ENCODE assay signal across 15 cellular contexts in the genomic region with DNA sequence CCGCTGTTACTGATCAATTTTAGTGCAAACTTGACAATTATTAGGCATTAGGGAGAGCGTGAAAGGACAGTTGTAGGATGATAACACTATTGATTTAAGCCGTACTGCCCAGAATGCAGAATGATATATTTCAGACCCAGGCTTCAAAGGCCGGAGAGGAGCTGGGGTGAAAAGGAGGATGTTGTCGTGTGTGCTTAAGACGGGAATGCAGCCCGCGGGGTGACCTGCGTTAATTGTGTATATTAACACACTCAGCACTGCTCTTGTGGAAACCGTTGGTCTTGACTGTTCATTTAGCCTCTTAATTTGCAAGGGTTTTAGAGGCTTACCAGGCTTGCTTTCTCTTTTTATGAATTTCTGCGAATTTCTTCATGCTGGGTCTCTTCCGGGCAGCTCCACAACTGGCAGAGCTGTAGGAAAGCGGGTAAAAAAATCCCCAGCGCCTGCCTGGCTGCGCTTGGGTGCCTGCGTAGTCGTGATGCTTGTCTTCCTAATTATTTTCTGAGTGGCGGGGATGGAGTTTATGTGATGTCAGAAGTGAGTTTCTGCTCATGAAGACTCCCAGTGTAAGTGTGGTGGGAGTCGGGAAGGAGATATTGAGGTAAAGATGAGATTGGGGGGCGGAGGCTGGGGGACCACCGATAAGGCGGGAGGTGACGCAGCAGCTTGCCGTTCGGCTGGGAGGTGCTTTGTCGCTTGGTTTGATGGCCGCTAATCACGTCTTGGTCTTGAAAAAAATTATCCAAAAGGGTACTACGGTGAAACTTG.
DNase-seq lines count a peak whose midpoint lies in the region; ATAC-seq, FAIRE-seq and TF ChIP-seq lines count a peak whose summit lies in the region.
"Had no signal": no experiment of that assay in that cellular context is flagged by ENCODE, and none has a peak within 500 bp of the region (broad histone marks: within the 10 kb centered on the region; RNA-seq: fewer than 3 reads in every experiment).

No MANE protein-coding gene starts in this region.

- TF ChIP-seq POLR2A in A549 (IDR thresholded peaks at IDR 0.05; ENCODE audit: low read length) (no peak), esophagus squamous epithelium (IDR thresholded peaks at IDR 0.05) (no peak)

- H3F3A ChIP-seq in neural cell (ENCODE audit: insufficient read depth, low read length, poor library complexity, severe bottlenecking): peaks cover 3% of the 10 kb centered on the region

- H3K9me3 ChIP-seq in A549: no peaks in the 10 kb centered on the region
- no peaks in the 10 kb centered on the region for H3K9me3 ChIP-seq in KOPT-K1 (ENCODE audit: insufficient read depth, low read length, poor library complexity, severe bottlenecking)
- H3K9me3 ChIP-seq in neural cell (ENCODE audit: low read length): no peaks in the 10 kb centered on the region
- no peaks in the 10 kb centered on the region for H3K9me3 ChIP-seq in esophagus squamous epithelium
- H3K9me3 ChIP-seq: SJSA1 had no signal

- peak overlapping the region; percentile 73 for H3K4me2 ChIP-seq in A549
- peak overlapping the region; percentile 80 for H3K4me2 ChIP-seq in neural cell (ENCODE audit: low read length)

- TF ChIP-seq RAD21 in A549 (conservative IDR thresholded peaks at IDR 0.05 in 1 of 2, IDR thresholded peaks at IDR 0.05 in 1 of 2): no peak
- TF ChIP-seq RAD21 in neural cell (conservative IDR thresholded peaks at IDR 0.05): no peak

- intact Hi-C loops in esophagus squamous epithelium (cut with DNase I): no loop called here

- CTCF ChIA-PET in A549 (lab: Yijun Ruan, JAX): interaction anchor here (0.9 kb wide), 1 partner anchor 58 kb away, joined by 3 read pairs; no protein-coding TSS in a partner anchor

- H3K79me2 ChIP-seq in neural cell (replicated peaks; ENCODE audit: insufficient read depth, low read length): no peaks in the 10 kb centered on the region

- POLR2A ChIA-PET in A549 (lab: Yijun Ruan, JAX): no interaction called here

- no peak overlapping the region for H3K4me3 ChIP-seq in A549
- H3K4me3 ChIP-seq in choroid plexus epithelial cell (ENCODE audit: low read depth, low read length): peak overlapping the region; percentile 32
- peak overlapping the region; percentile 54 for H3K4me3 ChIP-seq in neural cell (ENCODE audit: low read length)
- no peak overlapping the region for H3K4me3 ChIP-seq in H7 (ENCODE audit: insufficient read depth, low read depth, low read length)
- peak overlapping the region in 2 of 4 donors; percentile 7 to 47 for H3K4me3 ChIP-seq in esophagus squamous epithelium
- H3K4me3 ChIP-seq: GM12878, SJSA1 had no signal

- DNase-seq in A549 (ENCODE audit: low read depth in 1 of 2, low spot score in 1 of 2): no peak
- peak; percentile 38 for DNase-seq in choroid plexus epithelial cell (ENCODE audit: low read depth)
- DNase-seq in H7: no peak
- no peak for DNase-seq in activated naive CD4-positive, alpha-beta T cell treated with anti-CD3 and anti-CD28 coated beads, Interleukin-2, amount 50 U/mL, for 16 hours
- DNase-seq in NOMO-1 (lab: John Stamatoyannopoulos, UW; ENCODE audit: unreplicated experiment in 2 of 2): no peak
- no peak for DNase-seq in esophagus squamous epithelium (lab: John Stamatoyannopoulos, UW)
- DNase-seq: activated T-cell treated with anti-CD3 and anti-CD28 coated beads, Interleukin-2, amount 50 U/mL, for 4 hours; AML-193; NCI-H2029; stimulated activated CD4-positive, alpha-beta T cell treated with anti-CD3 and anti-CD28 coated beads, Interleukin-15, amount 100 ng/mL, for 24 hours had no signal

- TF ChIP-seq CTCF in A549 (IDR thresholded peaks at IDR 0.05): no peak
- TF ChIP-seq CTCF in choroid plexus epithelial cell (conservative IDR thresholded peaks at IDR 0.05; ENCODE audit: low read depth, low read length): no peak
- TF ChIP-seq CTCF in neural cell (IDR thresholded peaks at IDR 0.05; ENCODE audit: poor library complexity, severe bottlenecking): no peak
- TF ChIP-seq CTCF in esophagus squamous epithelium (IDR thresholded peaks at IDR 0.05): no peak

- H3K9me2 ChIP-seq in neural cell (ENCODE audit: insufficient read depth, low read length): no peaks in the 10 kb centered on the region

- TF ChIP-seq EP300 in A549 (IDR thresholded peaks at IDR 0.05): no peak
- TF ChIP-seq EP300 in neural cell (conservative IDR thresholded peaks at IDR 0.05; ENCODE audit: poor library complexity, severe bottlenecking): no peak

- peaks cover 25% of the 10 kb centered on the region for H3K36me3 ChIP-seq in KOPT-K1 (ENCODE audit: insufficient read depth, low read length)
- H3K36me3 ChIP-seq in neural cell (ENCODE audit: insufficient read depth, low read length): no peaks in the 10 kb centered on the region
- no peaks in the 10 kb centered on the region for H3K36me3 ChIP-seq in H7 (replicated peaks; ENCODE audit: control insufficient read depth, insufficient read depth, low read length)
- no peaks in the 10 kb centered on the region for H3K36me3 ChIP-seq in esophagus squamous epithelium
- H3K36me3 ChIP-seq: SJSA1 had no signal

- peaks cover 65% of the 10 kb centered on the region for H3K4me1 ChIP-seq in A549
- H3K4me1 ChIP-seq in esophagus squamous epithelium: peaks cover 14 to 43% (median 24%) of the 10 kb centered on the region in 3 donors

- no peaks in the 10 kb centered on the region for H4K20me1 ChIP-seq in neural cell (ENCODE audit: insufficient read depth)

- WGBS in A549 (ENCODE audit: missing lambda C conversion rate): 80% methylated on average over 28 of the region's 29 CpGs
- 74 to 80% methylated on average over 28 to 29 of the region's 29 CpGs for WGBS in esophagus squamous epithelium, 2 donors

- peak overlapping the region; percentile 68 to 86 for H3K27ac ChIP-seq in A549
- H3K27ac ChIP-seq in KOPT-K1 (ENCODE audit: low read depth, low read length, poor library complexity, severe bottlenecking): peak overlapping the region; percentile 98
- H3K27ac ChIP-seq in neural cell (ENCODE audit: low read length): peak overlapping the region; percentile 60
- H3K27ac ChIP-seq in esophagus squamous epithelium: no peak overlapping the region
- H3K27ac ChIP-seq: SJSA1 had no signal

- no peak for FAIRE-seq in A549 (lab: Jason Lieb, UNC)
- FAIRE-seq: endometrium, GM12878 had no signal

- peak overlapping the region; percentile 34 for H3K9ac ChIP-seq in neural cell (ENCODE audit: low read length)

- ATAC-seq in A549: no peak
- ATAC-seq: activated T-cell treated with anti-CD3 and anti-CD28 coated beads, Interleukin-2, amount 50 U/mL, for 4 hours; GM12878 had no signal

- no peaks in the 10 kb centered on the region for H3K27me3 ChIP-seq in neural cell (ENCODE audit: insufficient read depth, low read depth, low read length)
- no peaks in the 10 kb centered on the region for H3K27me3 ChIP-seq in H7 (ENCODE audit: control insufficient read depth, insufficient read depth, low read length)
- no peaks in the 10 kb centered on the region for H3K27me3 ChIP-seq in esophagus squamous epithelium
- H3K27me3 ChIP-seq: SJSA1 had no signal

- H2AFZ ChIP-seq in neural cell (ENCODE audit: low read depth, low read length): no peak overlapping the region

TF ChIP-seq in A549, 52 proteins besides CTCF, POLR2A, EP300 and RAD21:
- TF ChIP-seq FOSL2 (IDR thresholded peaks at IDR 0.05): no peak
- no peak for TF ChIP-seq FOSL2 (CRISPR knock-in tag; IDR thresholded peaks at IDR 0.05)
- TF ChIP-seq MAFK (IDR thresholded peaks at IDR 0.05; ENCODE audit: partially characterized antibody): peak; percentile 26

TF ChIP-seq in neural cell, 6 proteins besides CTCF, POLR2A, EP300 and RAD21:
- TF ChIP-seq MXI1 (conservative IDR thresholded peaks at IDR 0.05; ENCODE audit: poor library complexity, severe bottlenecking): no peak
- no peak for TF ChIP-seq TAF1 (IDR thresholded peaks at IDR 0.05; ENCODE audit: low read depth)
- TF ChIP-seq, protein P1, sequence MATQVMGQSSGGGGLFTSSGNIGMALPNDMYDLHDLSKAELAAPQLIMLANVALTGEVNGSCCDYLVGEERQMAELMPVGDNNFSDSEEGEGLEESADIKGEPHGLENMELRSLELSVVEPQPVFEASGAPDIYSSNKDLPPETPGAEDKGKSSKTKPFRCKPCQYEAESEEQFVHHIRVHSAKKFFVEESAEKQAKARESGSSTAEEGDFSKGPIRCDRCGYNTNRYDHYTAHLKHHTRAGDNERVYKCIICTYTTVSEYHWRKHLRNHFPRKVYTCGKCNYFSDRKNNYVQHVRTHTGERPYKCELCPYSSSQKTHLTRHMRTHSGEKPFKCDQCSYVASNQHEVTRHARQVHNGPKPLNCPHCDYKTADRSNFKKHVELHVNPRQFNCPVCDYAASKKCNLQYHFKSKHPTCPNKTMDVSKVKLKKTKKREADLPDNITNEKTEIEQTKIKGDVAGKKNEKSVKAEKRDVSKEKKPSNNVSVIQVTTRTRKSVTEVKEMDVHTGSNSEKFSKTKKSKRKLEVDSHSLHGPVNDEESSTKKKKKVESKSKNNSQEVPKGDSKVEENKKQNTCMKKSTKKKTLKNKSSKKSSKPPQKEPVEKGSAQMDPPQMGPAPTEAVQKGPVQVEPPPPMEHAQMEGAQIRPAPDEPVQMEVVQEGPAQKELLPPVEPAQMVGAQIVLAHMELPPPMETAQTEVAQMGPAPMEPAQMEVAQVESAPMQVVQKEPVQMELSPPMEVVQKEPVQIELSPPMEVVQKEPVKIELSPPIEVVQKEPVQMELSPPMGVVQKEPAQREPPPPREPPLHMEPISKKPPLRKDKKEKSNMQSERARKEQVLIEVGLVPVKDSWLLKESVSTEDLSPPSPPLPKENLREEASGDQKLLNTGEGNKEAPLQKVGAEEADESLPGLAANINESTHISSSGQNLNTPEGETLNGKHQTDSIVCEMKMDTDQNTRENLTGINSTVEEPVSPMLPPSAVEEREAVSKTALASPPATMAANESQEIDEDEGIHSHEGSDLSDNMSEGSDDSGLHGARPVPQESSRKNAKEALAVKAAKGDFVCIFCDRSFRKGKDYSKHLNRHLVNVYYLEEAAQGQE (IDR thresholded peaks at IDR 0.05; ENCODE audit: borderline replicate concordance): no peak
- TF ChIP-seq EZH2 (IDR thresholded peaks at IDR 0.05; ENCODE audit: borderline replicate concordance, insufficient read depth, low read length, poor library complexity, severe bottlenecking): no peak
- no peak for TF ChIP-seq SMC3 (conservative IDR thresholded peaks at IDR 0.05; ENCODE audit: poor library complexity)
- no peak for TF ChIP-seq POLR2AphosphoS5 (IDR thresholded peaks at IDR 0.05)

Comparison
In these comparisons a context has a peak if more than half of its experiments do, and no peak if none do; other contexts are left out.
1. H3K27ac ChIP-seq: peak in A549 (2 of 2), KOPT-K1 (single experiment) and neural cell (single experiment); none in esophagus squamous epithelium (0 of 4).
2. H3K4me3 ChIP-seq: peak in choroid plexus epithelial cell (single experiment) and neural cell (single experiment); none in A549 (single experiment) and H7 (single experiment).